ENCODE assay signal across 1 cellular context in genomic region chr17:75515229-75515522, GRCh38.
TF ChIP-seq lines count a peak whose summit lies in the region.

No MANE protein-coding gene starts in this region.

TF ChIP-seq in HepG2, 621 proteins besides CTCF, POLR2A, EP300 and RAD21 (continued from another document):
- TF ChIP-seq POLR2G (IDR thresholded peaks at IDR 0.05; ENCODE audit: low read depth, low read length) (peak; percentile 46; the same call in 1 of the 2 replicates), RBAK (CRISPR knock-in tag; IDR thresholded peaks at IDR 0.05) (no peak), ZFP41 (CRISPR knock-in tag; IDR thresholded peaks at IDR 0.05; ENCODE audit: borderline replicate concordance) (0 out of 2 replicates have a peak, but pooled peaks have one; percentile 30), ZNF670 (CRISPR knock-in tag; IDR thresholded peaks at IDR 0.05; ENCODE audit: borderline replicate concordance) (peak; percentile 84; the same call in 1 of the 2 replicates), ZFY (CRISPR knock-in tag; IDR thresholded peaks at IDR 0.05) (peak; percentile 55), ZNF503 (CRISPR knock-in tag; IDR thresholded peaks at IDR 0.05) (0 out of 2 replicates have a peak, but pooled peaks have one; percentile 6), TEAD3 (CRISPR knock-in tag; optimal IDR thresholded peaks at IDR 0.05; ENCODE audit: borderline replicate concordance) (no peak), RFXANK (CRISPR knock-in tag; IDR thresholded peaks at IDR 0.05) (no peak), ZNF335 (CRISPR knock-in tag; IDR thresholded peaks at IDR 0.05) (no peak), ZBTB3 (CRISPR knock-in tag; IDR thresholded peaks at IDR 0.05; ENCODE audit: borderline replicate concordance, low read depth) (no peak), ELF3 (CRISPR knock-in tag; IDR thresholded peaks at IDR 0.05) (0 out of 2 replicates have a peak, but pooled peaks have one; percentile 3), SP5 (CRISPR knock-in tag; IDR thresholded peaks at IDR 0.05; ENCODE audit: borderline replicate concordance, low read depth) (no peak), MIER2 (CRISPR knock-in tag; IDR thresholded peaks at IDR 0.05) (no peak), ZKSCAN1 (IDR thresholded peaks at IDR 0.05; ENCODE audit: low read length) (no peak), RNF2 (conservative IDR thresholded peaks at IDR 0.05; ENCODE audit: low read depth) (no peak)
